In genomic region chr10:103791858-103792257, GRCh38 we compare ENCODE assay signal across 12 cellular contexts.
"Had no signal": no experiment of that assay in that cellular context is flagged by ENCODE, and none has a peak within 500 bp of the region (broad histone marks: within the 10 kb centered on the region; RNA-seq: fewer than 3 reads in every experiment).

No MANE protein-coding gene starts in this region.

- H3K27me3 ChIP-seq: neutrophil, upper lobe of left lung had no signal

- ATAC-seq: naive thymus-derived CD4-positive, alpha-beta T cell had no signal

- H3K27ac ChIP-seq: neutrophil had no signal

- H3K9me3 ChIP-seq: neutrophil, upper lobe of left lung had no signal

- DNase-seq: activated CD4-positive, alpha-beta T cell treated with anti-CD3 and anti-CD28 coated beads, Interleukin-2, amount 50 U/mL, for 1 hour; activated CD4-positive, CD25-positive, alpha-beta regulatory T cell; activated naive CD4-positive, alpha-beta T cell treated with anti-CD3 and anti-CD28 coated beads, Interleukin-2, amount 10 ng/mL, durations not matched to agents 7 days and 5 days; activated T-cell treated with anti-CD3 and anti-CD28 coated beads for 4 hours; dermis blood vessel endothelial cell; endodermal cell; islet precursor cell; naive thymus-derived CD4-positive, alpha-beta T cell; small intestine had no signal

- H3K36me3 ChIP-seq: neutrophil, upper lobe of left lung had no signal

- H3K4me3 ChIP-seq: upper lobe of left lung had no signal

- FAIRE-seq: small intestine, TTC549 had no signal
